ENCODE assay signal across 8 cellular contexts in the genomic region with DNA sequence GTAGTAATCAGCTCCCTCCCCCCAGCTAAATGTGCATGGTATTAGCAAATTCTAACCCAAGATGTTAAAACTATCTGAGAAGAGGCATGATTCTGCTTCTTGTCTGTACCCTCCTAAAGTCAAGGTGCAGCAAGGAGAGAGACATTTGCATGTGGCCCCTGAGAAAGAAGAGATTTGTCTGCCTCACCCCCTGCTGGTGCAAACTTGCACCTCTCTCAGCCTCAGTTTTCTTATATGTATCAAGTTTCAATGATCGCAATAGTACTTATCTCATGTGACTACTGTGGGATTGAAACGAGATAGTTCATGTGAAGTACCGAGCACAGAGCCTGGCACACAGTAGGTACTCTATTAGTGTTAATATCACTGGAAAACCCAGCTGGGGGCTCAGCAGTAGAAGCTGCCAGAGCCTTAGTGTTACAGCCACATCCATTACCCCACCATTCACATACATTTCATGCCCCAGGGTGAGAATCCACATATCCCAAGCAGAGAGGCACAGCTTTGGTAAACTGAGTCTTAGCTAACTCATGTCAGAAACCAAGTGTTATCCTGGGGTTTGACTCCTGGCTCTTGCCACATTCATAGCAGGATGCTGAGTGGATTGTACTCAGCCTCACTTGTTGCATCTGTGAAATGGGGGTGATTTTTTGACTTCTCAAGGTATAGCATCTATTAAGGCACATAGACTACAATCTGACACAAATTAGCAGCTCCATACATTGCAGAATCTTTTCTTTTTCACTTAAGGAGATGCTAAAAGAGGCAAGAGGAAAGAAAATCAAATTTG. TPM values are rescaled to one million over a fixed set of nuclear protein-coding genes. Genes with fewer than 3 reads are reported as not detected.
A peak's percentile ranks its signal among the peaks of the same experiment; 100 is the strongest.
DNase-seq lines count a peak whose midpoint lies in the region; ATAC-seq, FAIRE-seq and TF ChIP-seq lines count a peak whose summit lies in the region.

No MANE protein-coding gene starts in this region.

- ATAC-seq in HG03520 (IDR thresholded peaks at IDR 0.05; ENCODE audit: unreplicated experiment), result peak; percentile 29
- no peak for ATAC-seq in stimulated activated naive B cell treated with anti-CD40 and anti-IgM and Interleukin-4, amounts not matched to agents 10 μg/mL and 1 μg/mL and 100 μg/mL, for 72 hours (replicated peaks)

- H3K27me3 Mint-ChIP-seq in stimulated activated naive B cell treated with anti-CD40 and anti-IgM and Interleukin-4, amounts not matched to agents 10 μg/mL and 1 μg/mL and 100 μg/mL, for 72 hours, result no peaks in the 10 kb centered on the region

- DNase-seq in NCI-H82 (lab: John Stamatoyannopoulos, UW), result peak; percentile 46
- DNase-seq in NCI-H82 treated with DMSO at 0.1 percent for 48 hours (lab: John Stamatoyannopoulos, UW; ENCODE audit: unreplicated experiment), result no peak
- DNase-seq in bronchial epithelial cell (ENCODE audit: low read depth), result no peak
- DNase-seq in stimulated activated naive B cell treated with anti-CD40 and anti-IgM and Interleukin-4, amounts not matched to agents 10 μg/mL and 1 μg/mL and 100 μg/mL, for 72 hours, result no peak
- no peak for DNase-seq in GDM1 (lab: John Stamatoyannopoulos, UW)
- DNase-seq in NCI-H1436 treated with DMSO at 0.1 percent for 48 hours (lab: John Stamatoyannopoulos, UW), result no peak
- no peak for DNase-seq in hypothalamus (lab: John Stamatoyannopoulos, UW)

- H3K9me3 Mint-ChIP-seq in stimulated activated naive B cell treated with anti-CD40 and anti-IgM and Interleukin-4, amounts not matched to agents 10 μg/mL and 1 μg/mL and 100 μg/mL, for 72 hours, result no peaks in the 10 kb centered on the region

- H3K4me1 Mint-ChIP-seq in stimulated activated naive B cell treated with anti-CD40 and anti-IgM and Interleukin-4, amounts not matched to agents 10 μg/mL and 1 μg/mL and 100 μg/mL, for 72 hours, result peaks cover 79 to 100% of the 10 kb centered on the region in 2 donors

- TF ChIP-seq CTCF in bronchial epithelial cell (IDR thresholded peaks at IDR 0.05; ENCODE audit: insufficient read depth, low read length, severe bottlenecking), result peak; percentile 19

- H3K27ac Mint-ChIP-seq in stimulated activated naive B cell treated with anti-CD40 and anti-IgM and Interleukin-4, amounts not matched to agents 10 μg/mL and 1 μg/mL and 100 μg/mL, for 72 hours, result peak overlapping the region; percentile 81

- H3K36me3 Mint-ChIP-seq in stimulated activated naive B cell treated with anti-CD40 and anti-IgM and Interleukin-4, amounts not matched to agents 10 μg/mL and 1 μg/mL and 100 μg/mL, for 72 hours, result peaks cover 9 to 18% of the 10 kb centered on the region in 2 donors

- H3K27me3 ChIP-seq in bronchial epithelial cell (ENCODE audit: control insufficient read depth, insufficient read depth, low read length), result no peaks in the 10 kb centered on the region

- peaks cover 4% of the 10 kb centered on the region for H3K36me3 ChIP-seq in bronchial epithelial cell (ENCODE audit: control insufficient read depth, insufficient read depth, low read length)

- no peak for FAIRE-seq in bronchial epithelial cell (lab: Jason Lieb, UNC)

- no peak overlapping the region for H3K4me3 ChIP-seq in bronchial epithelial cell (ENCODE audit: low read depth, low read length)

- H3K4me3 Mint-ChIP-seq in stimulated activated naive B cell treated with anti-CD40 and anti-IgM and Interleukin-4, amounts not matched to agents 10 μg/mL and 1 μg/mL and 100 μg/mL, for 72 hours, result peak overlapping the region in 1 of 2 donors; percentile 33

RNA-seq across cellular contexts. Expression of a gene that starts 24.9 kb away (rescaled TPM):
- 254 and 319 TPM in 2 replicates for total RNA-seq in bronchial epithelial cell
